28 cellular contexts compared by ENCODE assay signal in genomic region chr1:2339206-2340085, GRCh38.
"Had no signal": no experiment of that assay in that cellular context is flagged by ENCODE, and none has a peak within 500 bp of the region (broad histone marks: within the 10 kb centered on the region; RNA-seq: fewer than 3 reads in every experiment).

No MANE protein-coding gene starts in this region.

- H3K27me3 Mint-ChIP-seq: activated CD4-positive, alpha-beta memory T cell treated with anti-CD3 and anti-CD28 coated beads, Interleukin-2, amount 10 ng/mL, durations not matched to agents 7 days and 5 days; activated CD4-positive, alpha-beta T cell treated with anti-CD3 and anti-CD28 coated beads, Interleukin-2, amount 10 ng/mL, durations not matched to agents 7 days and 5 days; activated naive CD4-positive, alpha-beta T cell treated with anti-CD3 and anti-CD28 coated beads, Interleukin-2, amount 10 ng/mL, durations not matched to agents 7 days and 5 days; activated naive CD8-positive, alpha-beta T cell treated with anti-CD3 and anti-CD28 coated beads, Interleukin-2, amount 10 ng/mL, durations not matched to agents 7 days and 5 days; activated T-cell treated with anti-CD3 and anti-CD28 coated beads, Interleukin-2, amount 50 U/mL, for 24 hours; brain; central memory CD8-positive, alpha-beta T cell had no signal

- H3K9me3 Mint-ChIP-seq: activated CD4-positive, alpha-beta memory T cell treated with anti-CD3 and anti-CD28 coated beads, Interleukin-2, amount 10 ng/mL, durations not matched to agents 7 days and 5 days; activated CD4-positive, alpha-beta T cell treated with anti-CD3 and anti-CD28 coated beads, Interleukin-2, amount 10 ng/mL, durations not matched to agents 7 days and 5 days; activated naive CD4-positive, alpha-beta T cell treated with anti-CD3 and anti-CD28 coated beads, Interleukin-2, amount 10 ng/mL, durations not matched to agents 7 days and 5 days; activated naive CD4-positive, alpha-beta T cell treated with anti-CD3 and anti-CD28 coated beads, Interleukin-2, amount 50 U/mL, for 72 hours; activated naive CD8-positive, alpha-beta T cell treated with anti-CD3 and anti-CD28 coated beads, Interleukin-2, amount 10 ng/mL, durations not matched to agents 7 days and 5 days; activated T-cell treated with anti-CD3 and anti-CD28 coated beads, Interleukin-2, amount 50 U/mL, for 24 hours; activated T-cell treated with anti-CD3 and anti-CD28 coated beads, Interleukin-2, amount 50 U/mL, for 72 hours; central memory CD8-positive, alpha-beta T cell; dendritic cell treated with granulocyte-macrophage colony-stimulating factor and Interleukin-4, amounts not matched to agents 40 ng/mL and 50 ng/mL, for 4 days; endodermal cell had no signal

- H3K36me3 ChIP-seq: ascending aorta, breast epithelium, cardiac muscle cell had no signal

- H3K27ac ChIP-seq: ascending aorta, breast epithelium, cardiac muscle cell, coronary artery, dorsolateral prefrontal cortex had no signal

- ATAC-seq: activated naive CD4-positive, alpha-beta T cell treated with anti-CD3 and anti-CD28 coated beads, Interleukin-2, amount 50 U/mL, for 72 hours; activated T-cell treated with anti-CD3 and anti-CD28 coated beads, Interleukin-2, amount 50 U/mL, for 72 hours; esophagus mucosa had no signal

- H3K36me3 Mint-ChIP-seq: activated naive CD4-positive, alpha-beta T cell treated with anti-CD3 and anti-CD28 coated beads, Interleukin-2, amount 10 ng/mL, durations not matched to agents 7 days and 5 days; activated naive CD4-positive, alpha-beta T cell treated with anti-CD3 and anti-CD28 coated beads, Interleukin-2, amount 50 U/mL, for 72 hours; activated naive CD8-positive, alpha-beta T cell treated with anti-CD3 and anti-CD28 coated beads, Interleukin-2, amount 10 ng/mL, durations not matched to agents 7 days and 5 days; brain had no signal

- H3K4me1 ChIP-seq: ascending aorta, breast epithelium had no signal

- H3K4me3 Mint-ChIP-seq: activated CD4-positive, alpha-beta memory T cell treated with anti-CD3 and anti-CD28 coated beads, Interleukin-2, amount 10 ng/mL, durations not matched to agents 7 days and 5 days; activated CD4-positive, alpha-beta T cell treated with anti-CD3 and anti-CD28 coated beads, Interleukin-2, amount 10 ng/mL, durations not matched to agents 7 days and 5 days; activated naive CD4-positive, alpha-beta T cell treated with anti-CD3 and anti-CD28 coated beads, Interleukin-2, amount 10 ng/mL, durations not matched to agents 7 days and 5 days; activated naive CD8-positive, alpha-beta T cell treated with anti-CD3 and anti-CD28 coated beads, Interleukin-2, amount 10 ng/mL, durations not matched to agents 7 days and 5 days; activated T-cell treated with anti-CD3 and anti-CD28 coated beads, Interleukin-2, amount 50 U/mL, for 24 hours; activated T-cell treated with anti-CD3 and anti-CD28 coated beads, Interleukin-2, amount 50 U/mL, for 72 hours; brain; central memory CD8-positive, alpha-beta T cell; dendritic cell treated with granulocyte-macrophage colony-stimulating factor and Interleukin-4, amounts not matched to agents 40 ng/mL and 50 ng/mL, for 4 days; endodermal cell had no signal

- FAIRE-seq: frontal cortex had no signal

- H3K4me1 Mint-ChIP-seq: activated CD4-positive, alpha-beta memory T cell treated with anti-CD3 and anti-CD28 coated beads, Interleukin-2, amount 10 ng/mL, durations not matched to agents 7 days and 5 days; activated CD4-positive, alpha-beta T cell treated with anti-CD3 and anti-CD28 coated beads, Interleukin-2, amount 10 ng/mL, durations not matched to agents 7 days and 5 days; activated naive CD4-positive, alpha-beta T cell treated with anti-CD3 and anti-CD28 coated beads, Interleukin-2, amount 10 ng/mL, durations not matched to agents 7 days and 5 days; activated naive CD8-positive, alpha-beta T cell treated with anti-CD3 and anti-CD28 coated beads, Interleukin-2, amount 10 ng/mL, durations not matched to agents 7 days and 5 days; central memory CD8-positive, alpha-beta T cell; endodermal cell had no signal

- DNase-seq: activated CD4-positive, alpha-beta memory T cell treated with anti-CD3 and anti-CD28 coated beads, Interleukin-2, amount 10 ng/mL, durations not matched to agents 7 days and 5 days; activated CD4-positive, alpha-beta T cell treated with anti-CD3 and anti-CD28 coated beads for 1 hour; activated CD4-positive, alpha-beta T cell treated with anti-CD3 and anti-CD28 coated beads for 4 hours; activated CD4-positive, alpha-beta T cell treated with anti-CD3 and anti-CD28 coated beads, Interleukin-2, amount 10 ng/mL, durations not matched to agents 7 days and 5 days; activated CD4-positive, alpha-beta T cell treated with anti-CD3 and anti-CD28 coated beads, Interleukin-2, amount 50 U/mL, for 4 hours; activated CD8-positive, alpha-beta memory T cell treated with anti-CD3 and anti-CD28 coated beads, Interleukin-2, amount 50 U/mL, for 48 hours; activated gamma-delta T cell; activated naive CD4-positive, alpha-beta T cell; activated naive CD4-positive, alpha-beta T cell treated with anti-CD3 and anti-CD28 coated beads, Interleukin-2, amount 10 ng/mL, durations not matched to agents 7 days and 5 days; activated naive CD8-positive, alpha-beta T cell treated with anti-CD3 and anti-CD28 coated beads, Interleukin-2, amount 10 ng/mL, durations not matched to agents 7 days and 5 days; activated T-cell treated with anti-CD3 and anti-CD28 coated beads for 4 hours; activated T-cell treated with anti-CD3 and anti-CD28 coated beads, Interleukin-2, amount 50 U/mL, for 24 hours; activated T-cell treated with anti-CD3 and anti-CD28 coated beads, Interleukin-2, amount 50 U/mL, for 72 hours; dorsolateral prefrontal cortex; effector memory CD4-positive, alpha-beta T cell; endodermal cell; foreskin fibroblast; T-helper 2 cell had no signal

- H3K9me3 ChIP-seq: ascending aorta, breast epithelium had no signal

- H3K27ac Mint-ChIP-seq: activated CD4-positive, alpha-beta memory T cell treated with anti-CD3 and anti-CD28 coated beads, Interleukin-2, amount 10 ng/mL, durations not matched to agents 7 days and 5 days; activated CD4-positive, alpha-beta T cell treated with anti-CD3 and anti-CD28 coated beads, Interleukin-2, amount 10 ng/mL, durations not matched to agents 7 days and 5 days; activated naive CD4-positive, alpha-beta T cell treated with anti-CD3 and anti-CD28 coated beads, Interleukin-2, amount 10 ng/mL, durations not matched to agents 7 days and 5 days; activated naive CD8-positive, alpha-beta T cell treated with anti-CD3 and anti-CD28 coated beads, Interleukin-2, amount 10 ng/mL, durations not matched to agents 7 days and 5 days; activated T-cell treated with anti-CD3 and anti-CD28 coated beads, Interleukin-2, amount 50 U/mL, for 24 hours; activated T-cell treated with anti-CD3 and anti-CD28 coated beads, Interleukin-2, amount 50 U/mL, for 72 hours; brain; dendritic cell treated with granulocyte-macrophage colony-stimulating factor and Interleukin-4, amounts not matched to agents 40 ng/mL and 50 ng/mL, for 4 days; endodermal cell had no signal

- H3K4me3 ChIP-seq: ascending aorta, breast epithelium, cardiac muscle cell, coronary artery, dorsolateral prefrontal cortex had no signal

- H3K27me3 ChIP-seq: ascending aorta, breast epithelium, cardiac muscle cell, dorsolateral prefrontal cortex had no signal
